In the genomic region with DNA sequence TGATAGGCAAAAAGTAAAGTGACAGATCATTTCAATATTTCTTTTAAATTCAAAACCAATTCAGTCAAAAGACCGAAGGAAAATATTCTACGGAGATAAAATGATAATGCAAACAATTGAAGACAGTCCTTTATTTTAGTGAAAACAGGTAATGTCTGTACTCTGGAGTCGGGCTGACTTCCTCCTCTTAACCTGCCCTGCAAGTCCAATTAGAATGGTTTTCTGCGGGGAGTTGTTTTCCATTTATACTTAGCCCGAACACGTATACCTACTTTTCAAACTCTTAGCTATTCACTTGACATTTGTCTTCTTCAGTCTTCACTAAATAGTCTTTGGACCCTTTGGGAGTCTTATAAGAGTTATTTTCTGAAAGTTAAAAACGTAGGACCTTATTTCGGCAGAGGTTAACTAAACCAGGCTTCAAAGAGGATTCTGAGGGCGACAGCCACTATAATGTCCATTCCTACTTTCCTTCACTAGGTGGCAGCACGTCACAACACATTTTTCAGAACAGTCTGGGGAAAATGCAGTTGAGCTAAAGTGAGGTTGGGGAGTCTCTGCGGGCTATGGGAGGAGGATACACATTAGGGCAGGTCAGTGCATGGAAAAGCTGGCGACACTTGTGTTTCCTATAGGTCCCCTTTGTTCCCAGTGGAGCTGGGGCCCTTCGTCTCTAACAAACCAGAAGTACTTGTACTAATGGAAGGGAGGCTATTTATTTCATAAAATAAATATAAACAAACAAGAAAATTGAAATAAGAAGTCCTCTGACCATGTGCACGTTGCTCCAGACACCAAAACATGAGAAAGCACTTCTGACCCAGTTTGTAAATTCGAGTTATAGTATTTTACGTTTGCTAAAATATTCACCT, we compare ENCODE assay signal across 9 cellular contexts.
A peak's percentile ranks its signal among the peaks of the same experiment; 100 is the strongest.
DNase-seq lines count a peak whose midpoint lies in the region; ATAC-seq and TF ChIP-seq lines count a peak whose summit lies in the region.
"Had no signal": no experiment of that assay in that cellular context is flagged by ENCODE, and none has a peak within 500 bp of the region (broad histone marks: within the 10 kb centered on the region; RNA-seq: fewer than 3 reads in every experiment).

No MANE protein-coding gene starts in this region.

- no peaks in the 10 kb centered on the region for H3K36me3 Mint-ChIP-seq in neural crest cell (ENCODE audit: low read depth)

- DNase-seq in A673 (ENCODE audit: low spot score) (peak; percentile 76), NCI-H526 treated with DMSO at 0.1 percent for 48 hours (lab: John Stamatoyannopoulos, UW) (peak; percentile 46), activated T-cell treated with anti-CD3 and anti-CD28 coated beads for 1 hour (ENCODE audit: low read depth) (peak; percentile 1), fibroblast of the aortic adventitia (ENCODE audit: low read depth) (peak; percentile 79), neural crest cell (ENCODE audit: low read depth, low spot score) (peak; percentile 66)

- intact Hi-C loops in A673 (cut with micrococcal nuclease; ENCODE audit: unreplicated experiment), result loop anchor here (2.0 to 10.0 kb wide), 3 partner anchors 477 to 669 kb away; no protein-coding TSS in a partner anchor

- no peak overlapping the region for H3K27ac Mint-ChIP-seq in neural crest cell (ENCODE audit: unreplicated experiment)

- TF ChIP-seq CTCF in A673 (conservative IDR thresholded peaks at IDR 0.05; ENCODE audit: low read depth, low read length) (peak; percentile 79), GM12873 (IDR thresholded peaks at IDR 0.05; ENCODE audit: insufficient read depth, low read depth, low read length, missing control alignments) (peak; percentile 75), fibroblast of the aortic adventitia (IDR thresholded peaks at IDR 0.05; ENCODE audit: insufficient read depth, low read length) (peak; percentile 77), neural crest cell (conservative IDR thresholded peaks at IDR 0.05) (peak; percentile 89)

- CTCF ChIA-PET in A673 (lab: Charles Lee), result interaction anchor here (0.6 to 1.0 kb wide), 6 partner anchors 9 to 548 kb away, joined by 3 to 5 read pairs (median 4); no protein-coding TSS in a partner anchor

- H3K4me3 Mint-ChIP-seq in neural crest cell, result no peak overlapping the region

- no peaks in the 10 kb centered on the region for H3K9me3 ChIP-seq in A673 (ENCODE audit: low read depth, low read length, poor library complexity, severe bottlenecking)

- ATAC-seq in HG03432 (IDR thresholded peaks at IDR 0.05; ENCODE audit: unreplicated experiment), result peak; percentile 74
- no peak for ATAC-seq in GM21381 (IDR thresholded peaks at IDR 0.05; ENCODE audit: unreplicated experiment)

- no peaks in the 10 kb centered on the region for H3K4me1 ChIP-seq in A673 (ENCODE audit: insufficient read depth, low read length, poor library complexity, severe bottlenecking)

- no TSS peak for BruUV-seq in A673 (replicated peaks; lab: Mats Ljungman, UMichigan)

- no peaks in the 10 kb centered on the region for H3K9me3 Mint-ChIP-seq in neural crest cell

- no peaks in the 10 kb centered on the region for H3K36me3 ChIP-seq in A673 (ENCODE audit: insufficient read depth, low read length, poor library complexity, severe bottlenecking)

- no peak overlapping the region for H3K27ac ChIP-seq in A673 (ENCODE audit: low read depth, low read length, poor library complexity, severe bottlenecking)

- peaks cover 23% of the 10 kb centered on the region for H3K4me1 Mint-ChIP-seq in neural crest cell

- peaks cover 3% of the 10 kb centered on the region for H3K27me3 ChIP-seq in A673 (replicated peaks; ENCODE audit: insufficient read depth, low read depth, low read length, poor library complexity)

- POLR2A ChIA-PET in A673 (lab: Charles Lee; ENCODE audit: low non-redundant PET), result no interaction called here

- H3K4me3 ChIP-seq in A673 (ENCODE audit: low read depth, low read length, poor library complexity, severe bottlenecking) (no peak overlapping the region), fibroblast of the aortic adventitia (ENCODE audit: low read depth, low read length) (no peak overlapping the region)
- H3K4me3 ChIP-seq: skin epidermis had no signal

- peaks cover 17% of the 10 kb centered on the region for H3K27me3 Mint-ChIP-seq in neural crest cell (ENCODE audit: low read depth)

Comparison
In these comparisons a context has a peak if more than half of its experiments do, and no peak if none do; other contexts are left out.
1. DNase-seq: peak in every context shown above with its lines; median percentile 79 in fibroblast of the aortic adventitia; 76 in A673; 66 in neural crest cell; 46 in NCI-H526 treated with DMSO at 0.1 percent for 48 hours; 1 in activated T-cell treated with anti-CD3 and anti-CD28 coated beads for 1 hour.